15 cellular contexts compared by ENCODE assay signal in genomic region chr5:59102437-59102836, GRCh38.
DNase-seq lines count a peak whose midpoint lies in the region; ATAC-seq and TF ChIP-seq lines count a peak whose summit lies in the region.
"Had no signal": no experiment of that assay in that cellular context is flagged by ENCODE, and none has a peak within 500 bp of the region (broad histone marks: within the 10 kb centered on the region; RNA-seq: fewer than 3 reads in every experiment).

No MANE protein-coding gene starts in this region.

- H3K4me1 ChIP-seq in cardiac muscle cell (ENCODE audit: low read depth) (peaks cover 6% of the 10 kb centered on the region), heart left ventricle (peaks cover 0 to 30% (median 9%) of the 10 kb centered on the region in 12 donors), tibial artery (peaks cover 0 to 19% (median 6%) of the 10 kb centered on the region in 4 donors)
- H3K4me1 ChIP-seq: BLaER1 had no signal

- H3K36me3 ChIP-seq in cardiac muscle cell (no peaks in the 10 kb centered on the region), heart left ventricle (no peaks in the 10 kb centered on the region), tibial artery (no peaks in the 10 kb centered on the region)
- H3K36me3 ChIP-seq: BLaER1 had no signal

- CTCF ChIA-PET in activated CD4-positive, alpha-beta T cell treated with anti-CD3 and anti-CD28 coated beads for 36 hours (lab: Charles Lee): interaction anchor here (0.6 to 1.0 kb wide), 3 partner anchors 24 to 347 kb away, joined by 3 to 5 read pairs (median 5); no protein-coding TSS in a partner anchor

- ATAC-seq in activated CD4-positive, alpha-beta T cell treated with anti-CD3 and anti-CD28 coated beads for 36 hours: peak; percentile 34
- no peak for ATAC-seq in heart left ventricle
- ATAC-seq in effector memory CD8-positive, alpha-beta T cell (replicated peaks): no peak
- ATAC-seq in GM19324 (IDR thresholded peaks at IDR 0.05; ENCODE audit: low FRiP score, unreplicated experiment): no peak
- ATAC-seq in GM21529 (IDR thresholded peaks at IDR 0.05; ENCODE audit: unreplicated experiment): no peak
- ATAC-seq: GM12878 had no signal

- no peaks in the 10 kb centered on the region for H3K27me3 ChIP-seq in cardiac muscle cell
- H3K27me3 ChIP-seq in heart left ventricle: no peaks in the 10 kb centered on the region
- H3K27me3 ChIP-seq in tibial artery: no peaks in the 10 kb centered on the region
- H3K27me3 ChIP-seq: BLaER1 had no signal

- no peaks in the 10 kb centered on the region for H3K27me3 Mint-ChIP-seq in activated CD4-positive, alpha-beta T cell treated with anti-CD3 and anti-CD28 coated beads for 36 hours
- no peaks in the 10 kb centered on the region for H3K27me3 Mint-ChIP-seq in effector memory CD8-positive, alpha-beta T cell
- H3K27me3 Mint-ChIP-seq: IgD-negative memory B cell had no signal

- H3K27ac ChIP-seq in cardiac muscle cell: peak overlapping the region; percentile 24
- no peak overlapping the region for H3K27ac ChIP-seq in heart left ventricle
- H3K27ac ChIP-seq in tibial artery: no peak overlapping the region
- H3K27ac ChIP-seq: 22Rv1, BLaER1 had no signal

- H3K4me1 Mint-ChIP-seq in activated CD4-positive, alpha-beta T cell treated with anti-CD3 and anti-CD28 coated beads for 36 hours: peaks cover 45% of the 10 kb centered on the region
- peaks cover 26 to 30% of the 10 kb centered on the region in 2 donors for H3K4me1 Mint-ChIP-seq in effector memory CD8-positive, alpha-beta T cell (ENCODE audit: low read depth in 2 of 2)

- H3K9me3 Mint-ChIP-seq in activated CD4-positive, alpha-beta T cell treated with anti-CD3 and anti-CD28 coated beads for 36 hours (ENCODE audit: low read depth): peaks cover 1% of the 10 kb centered on the region
- no peaks in the 10 kb centered on the region for H3K9me3 Mint-ChIP-seq in effector memory CD8-positive, alpha-beta T cell
- H3K9me3 Mint-ChIP-seq: H9, IgD-negative memory B cell had no signal

- TF ChIP-seq POLR2A in heart left ventricle (IDR thresholded peaks at IDR 0.05): no peak

- H3K4me3 Mint-ChIP-seq in activated CD4-positive, alpha-beta T cell treated with anti-CD3 and anti-CD28 coated beads for 36 hours: no peak overlapping the region
- no peak overlapping the region for H3K4me3 Mint-ChIP-seq in effector memory CD8-positive, alpha-beta T cell
- H3K4me3 Mint-ChIP-seq: H9 had no signal

- no peak overlapping the region for H3K27ac Mint-ChIP-seq in activated CD4-positive, alpha-beta T cell treated with anti-CD3 and anti-CD28 coated beads for 36 hours
- H3K27ac Mint-ChIP-seq in effector memory CD8-positive, alpha-beta T cell: peak overlapping the region; percentile 41 to 89
- H3K27ac Mint-ChIP-seq: H9, IgD-negative memory B cell had no signal

- POLR2A ChIA-PET in activated CD4-positive, alpha-beta T cell treated with anti-CD3 and anti-CD28 coated beads for 36 hours (lab: Charles Lee): no interaction called here

- intact Hi-C loops in activated CD4-positive, alpha-beta T cell treated with anti-CD3 and anti-CD28 coated beads for 36 hours (cut with DNase I, micrococcal nuclease): no loop called here
- intact Hi-C loops in heart left ventricle (cut with DNase I): no loop called here
- intact Hi-C loops in tibial artery (cut with DNase I; ENCODE audit: low total_unique reads): no loop called here

- no peak for TF ChIP-seq CTCF in cardiac muscle cell (IDR thresholded peaks at IDR 0.05; ENCODE audit: low read depth, low read length)
- no peak for TF ChIP-seq CTCF in heart left ventricle (IDR thresholded peaks at IDR 0.05)
- TF ChIP-seq CTCF in tibial artery (IDR thresholded peaks at IDR 0.05): no peak

- H3K36me3 Mint-ChIP-seq in activated CD4-positive, alpha-beta T cell treated with anti-CD3 and anti-CD28 coated beads for 36 hours (ENCODE audit: low read depth): no peaks in the 10 kb centered on the region
- peaks cover 6% of the 10 kb centered on the region for H3K36me3 Mint-ChIP-seq in effector memory CD8-positive, alpha-beta T cell (ENCODE audit: insufficient read depth)

- 95 to 100% (median 98%) methylated on average over 1 of the region's 1 CpG for WGBS in heart left ventricle, 4 donors

- H3K4me3 ChIP-seq in cardiac muscle cell (no peak overlapping the region), heart left ventricle (no peak overlapping the region), tibial artery (no peak overlapping the region)
- H3K4me3 ChIP-seq: BLaER1, GM12878 had no signal

- H3K9me3 ChIP-seq in cardiac muscle cell (ENCODE audit: low read depth): no peaks in the 10 kb centered on the region
- no peaks in the 10 kb centered on the region for H3K9me3 ChIP-seq in heart left ventricle
- no peaks in the 10 kb centered on the region for H3K9me3 ChIP-seq in tibial artery
- H3K9me3 ChIP-seq: BLaER1 had no signal

- DNase-seq in activated CD4-positive, alpha-beta T cell treated with anti-CD3 and anti-CD28 coated beads for 36 hours: no peak
- no peak for DNase-seq in activated CD4-positive, alpha-beta T cell treated with anti-CD3 and anti-CD28 coated beads for 4 hours
- DNase-seq in cardiac muscle cell (ENCODE audit: low read depth in 1 of 2, low spot score in 1 of 2): no peak
- no peak for DNase-seq in heart left ventricle
- DNase-seq in effector memory CD8-positive, alpha-beta T cell: no peak
- no peak for DNase-seq in tibial artery
- DNase-seq: DMS79, GOT3, H9 had no signal
